Comparison of ENCODE assay signal across 14 cellular contexts in genomic region chr5:177452688-177453638, GRCh38. TPM values are rescaled to one million over a fixed set of nuclear protein-coding genes. Genes with fewer than 3 reads are reported as not detected.
DNase-seq lines count a peak whose midpoint lies in the region; ATAC-seq, FAIRE-seq and TF ChIP-seq lines count a peak whose summit lies in the region.
"Had no signal": no experiment of that assay in that cellular context is flagged by ENCODE, and none has a peak within 500 bp of the region (broad histone marks: within the 10 kb centered on the region; RNA-seq: fewer than 3 reads in every experiment).

No MANE protein-coding gene starts in this region.

- 88% methylated on average over 16 of the region's 17 CpGs for WGBS in A549 (ENCODE audit: missing lambda C conversion rate)

- BruUV-seq in Caco-2 (replicated peaks; lab: Mats Ljungman, UMichigan) = TSS peak; percentile 11

- peaks cover 5% of the 10 kb centered on the region for H4K20me1 ChIP-seq in keratinocyte (ENCODE audit: control insufficient read depth, extremely low read depth, insufficient read depth, low read length)

- peak overlapping the region; percentile 61 for H3K27ac Mint-ChIP-seq in Caco-2 (ENCODE audit: unreplicated experiment)

- H2AFZ ChIP-seq in keratinocyte (ENCODE audit: control insufficient read depth, low read length) = no peak overlapping the region

- intact Hi-C loops in Caco-2 (cut with micrococcal nuclease; ENCODE audit: unreplicated experiment) = no loop called here

- no peak for TF ChIP-seq CTCF in A549 (IDR thresholded peaks at IDR 0.05)
- no peak for TF ChIP-seq CTCF in Caco-2 (IDR thresholded peaks at IDR 0.05; ENCODE audit: insufficient read depth in 1 of 2, low read depth in 1 of 2, low read length in 1 of 2, severe bottlenecking in 1 of 2, unreplicated experiment in 1 of 2)
- peak; percentile 26; the same call in 1 of the 2 replicates for TF ChIP-seq CTCF in VCaP (conservative IDR thresholded peaks at IDR 0.05)
- TF ChIP-seq CTCF in keratinocyte (optimal IDR thresholded peaks at IDR 0.05 in 1 of 3, IDR thresholded peaks at IDR 0.05 in 1 of 3, conservative IDR thresholded peaks at IDR 0.05 in 1 of 3; ENCODE audit: extremely low read depth in 1 of 3, insufficient read depth in 2 of 3, low read length in 3 of 3) = peak in 2 of 3 experiments; percentile 21 to 32

- TF ChIP-seq RAD21 in A549 (conservative IDR thresholded peaks at IDR 0.05 in 1 of 2, IDR thresholded peaks at IDR 0.05 in 1 of 2) = no peak

- H3K79me2 ChIP-seq in keratinocyte (ENCODE audit: control insufficient read depth, insufficient read depth, low read length) = no peaks in the 10 kb centered on the region

- peaks cover 58% of the 10 kb centered on the region for H3K36me3 Mint-ChIP-seq in Caco-2 (ENCODE audit: insufficient read depth, unreplicated experiment)

- H3K4me1 ChIP-seq in A549 (peaks cover 23% of the 10 kb centered on the region), Caco-2 (peaks cover 7% of the 10 kb centered on the region; the same call in 1 of the 2 replicates), keratinocyte (ENCODE audit: control insufficient read depth, extremely low read depth, insufficient read depth, low read length) (peaks cover 32% of the 10 kb centered on the region)

- no peaks in the 10 kb centered on the region for H3K9me1 ChIP-seq in keratinocyte (ENCODE audit: control insufficient read depth, extremely low read depth, insufficient read depth, low read length)

- H3K9ac ChIP-seq in keratinocyte (ENCODE audit: control insufficient read depth, extremely low read depth, insufficient read depth, low read length) = no peak overlapping the region

- no peak for TF ChIP-seq EP300 in A549 (IDR thresholded peaks at IDR 0.05)

- H3K27me3 ChIP-seq in Caco-2 (replicated peaks; ENCODE audit: control insufficient read depth, insufficient read depth, low read length) (no peaks in the 10 kb centered on the region), keratinocyte (ENCODE audit: control insufficient read depth, extremely low read depth, insufficient read depth, low read length) (no peaks in the 10 kb centered on the region)
- H3K27me3 ChIP-seq: ascending aorta had no signal

- peaks cover 7% of the 10 kb centered on the region for H3K4me1 Mint-ChIP-seq in Caco-2 (ENCODE audit: low read depth, unreplicated experiment)

- POLR2A ChIA-PET in A549 (lab: Yijun Ruan, JAX) = interaction anchor here (4.0 kb wide), 1 partner anchor 50 kb away, joined by 35 read pairs; no protein-coding TSS in a partner anchor
- POLR2A ChIA-PET in Caco-2 (lab: Charles Lee) = interaction anchor here (0.8 kb wide), 1 partner anchor 10 kb away, joined by 3 read pairs; no protein-coding TSS in a partner anchor

- H3K4me3 ChIP-seq in A549 (no peak overlapping the region), Caco-2 (ENCODE audit: low read depth, low read length) (no peak overlapping the region), keratinocyte (ENCODE audit: control insufficient read depth in 2 of 3, extremely low read depth in 1 of 3, insufficient read depth in 2 of 3, low read depth in 1 of 3, low read length in 3 of 3) (no peak overlapping the region)
- H3K4me3 ChIP-seq: mucosa of descending colon had no signal

- CTCF ChIA-PET in A549 (lab: Yijun Ruan, JAX) (interaction anchor here (1.3 to 25.5 kb wide), 12 partner anchors 11 to 339 kb away, joined by 3 to 871 read pairs (median 35); partner anchors contain the start of genes DBN1, F12, GRK6 and PDLIM7), Caco-2 (lab: Charles Lee) (interaction anchor here (0.6 to 6.5 kb wide), 6 partner anchors 28 to 143 kb away, joined by 3 to 110 read pairs (median 8); partner anchors contain the start of gene PDLIM7)

- dilution Hi-C loops in keratinocyte (cut with MboI; ENCODE audit: extremely low pct_ligation_motif_present, low sequenced_read_pairs) = no loop called here

- H3K27me3 Mint-ChIP-seq in Caco-2 (ENCODE audit: insufficient read depth, unreplicated experiment) = no peaks in the 10 kb centered on the region

- no peaks in the 10 kb centered on the region; the same call in 1 of the 2 replicates for H3K36me3 ChIP-seq in Caco-2 (ENCODE audit: control insufficient read depth, insufficient read depth, low read length)
- H3K36me3 ChIP-seq in keratinocyte (ENCODE audit: control insufficient read depth in 2 of 2, extremely low read depth in 1 of 2, insufficient read depth in 2 of 2, low read length in 2 of 2) = peaks cover 6 to 8% of the 10 kb centered on the region in 2 experiments

- DNase-seq in A549 (ENCODE audit: low read depth in 1 of 2, low spot score in 1 of 2) (no peak), Caco-2 (no peak), keratinocyte (ENCODE audit: low read depth, low spot score) (no peak), SW 1271 (lab: John Stamatoyannopoulos, UW) (no peak)
- DNase-seq: foreskin melanocyte; stimulated activated CD4-positive, alpha-beta T cell treated with anti-CD3 and anti-CD28 coated beads, Interleukin-4, amount 100 ng/mL, for 24 hours had no signal

- H3K9me3 Mint-ChIP-seq in Caco-2 (ENCODE audit: unreplicated experiment) = no peaks in the 10 kb centered on the region

- no peaks in the 10 kb centered on the region for H3K9me3 ChIP-seq in A549
- no peaks in the 10 kb centered on the region for H3K9me3 ChIP-seq in Caco-2
- H3K9me3 ChIP-seq in keratinocyte (ENCODE audit: control insufficient read depth, low read depth, low read length) = no peaks in the 10 kb centered on the region
- H3K9me3 ChIP-seq: ascending aorta, mucosa of descending colon had no signal

- no peak overlapping the region for H3K27ac ChIP-seq in A549
- peak overlapping the region; percentile 99 for H3K27ac ChIP-seq in VCaP
- no peak overlapping the region for H3K27ac ChIP-seq in keratinocyte (ENCODE audit: control insufficient read depth, insufficient read depth, low read length)

- no peak for TF ChIP-seq POLR2A in A549 (IDR thresholded peaks at IDR 0.05; ENCODE audit: low read length)

- no peak overlapping the region for H3K4me2 ChIP-seq in A549
- H3K4me2 ChIP-seq in keratinocyte (ENCODE audit: control insufficient read depth, extremely low read depth, insufficient read depth, low read depth, low read length) = no peak overlapping the region

- ATAC-seq in A549 (no peak), HG02852 (IDR thresholded peaks at IDR 0.05; ENCODE audit: unreplicated experiment) (no peak), HG03135 (IDR thresholded peaks at IDR 0.05; ENCODE audit: unreplicated experiment) (no peak), HG02870 (IDR thresholded peaks at IDR 0.05; ENCODE audit: unreplicated experiment) (no peak)
- ATAC-seq: activated CD4-positive, CD25-positive, alpha-beta regulatory T cell treated with anti-CD3 and anti-CD28 coated beads, Interleukin-2, amount 50 U/mL, for 24 hours; mucosa of descending colon had no signal

- FAIRE-seq in A549 (lab: Jason Lieb, UNC) (no peak), keratinocyte (lab: Jason Lieb, UNC) (peak; percentile 13)

- H3K4me3 Mint-ChIP-seq in Caco-2 (ENCODE audit: unreplicated experiment) = peak overlapping the region; percentile 77

RNA-seq across cellular contexts. Expression of gene PRR7, which starts 6.3 kb away (rescaled TPM):
- polyA plus RNA-seq in A549 (2011; rRNA removed) (1.8 and 2.2 TPM in 2 replicates), A549 (2017; fragmentation: RNase III; extraction: RNeasy Plus Mini Kit Qiagen cat#74134 plus additional on column Dnase treatment) (11.0 to 12.1 TPM (median 11.2 TPM) in 3 replicates), keratinocyte (1.1 to 4.7 TPM (median 4.3 TPM) in 3 replicates)
- polyA plus RNA-seq in A549 (2012; cell fraction: cytosol; rRNA removed) = 25.9 and 43.4 TPM in 2 replicates
- 39.8 and 85.8 TPM in 2 replicates for polyA plus RNA-seq in A549 (2012; cell fraction: nucleus; rRNA removed)
- 0.58 and 0.95 TPM in 2 replicates for polyA minus RNA-seq in A549 (2011; rRNA and poly(A)+ RNA removed)
- total RNA-seq in Caco-2 (2022) = 4.7 and 5.7 TPM in 2 replicates
- 0.69 TPM for polyA plus RNA-seq in keratinocyte (2011; ENCODE audit: low read depth)
- 2.2 and 14.0 TPM in 2 replicates for polyA plus RNA-seq in keratinocyte (2011; cell fraction: cytosol; rRNA removed)
- polyA plus RNA-seq in keratinocyte (2011; cell fraction: nucleus; rRNA removed) = 2.8 and 7.2 TPM in 2 replicates
- 2.0 and 7.7 TPM in 2 replicates for polyA plus RNA-seq in keratinocyte (2012; ENCODE audit: low replicate concordance)
- 0.32 to 2.3 TPM (median 0.40 TPM) in 3 replicates for polyA minus RNA-seq in keratinocyte
- 14.4 TPM for polyA minus RNA-seq in keratinocyte (2011; cell fraction: cytosol; rRNA and poly(A)+ RNA removed)
- 2.2 and 3.4 TPM in 2 replicates for polyA minus RNA-seq in keratinocyte (2011; cell fraction: nucleus; rRNA and poly(A)+ RNA removed)

RNA-seq across cellular contexts. Expression of gene DBN1, which starts 20.5 kb away (rescaled TPM):
- polyA plus RNA-seq in A549 (2011; rRNA removed) (32.6 and 47.7 TPM in 2 replicates), A549 (2017; fragmentation: RNase III; extraction: RNeasy Plus Mini Kit Qiagen cat#74134 plus additional on column Dnase treatment) (92.4 to 118 TPM (median 107 TPM) in 3 replicates), keratinocyte (57.2 to 73.4 TPM (median 59.4 TPM) in 3 replicates)
- 33.1 and 34.4 TPM in 2 replicates for polyA plus RNA-seq in A549 (2012; cell fraction: cytosol; rRNA removed)
- 374 and 488 TPM in 2 replicates for polyA plus RNA-seq in A549 (2012; cell fraction: nucleus; rRNA removed)
- 50.2 and 52.4 TPM in 2 replicates for polyA minus RNA-seq in A549 (2011; rRNA and poly(A)+ RNA removed)
- 139 and 144 TPM in 2 replicates for total RNA-seq in Caco-2 (2022)
- 72.5 TPM for polyA plus RNA-seq in keratinocyte (2011; ENCODE audit: low read depth)
- polyA plus RNA-seq in keratinocyte (2011; cell fraction: cytosol; rRNA removed) = 22.6 and 62.3 TPM in 2 replicates
- 107 and 138 TPM in 2 replicates for polyA plus RNA-seq in keratinocyte (2011; cell fraction: nucleus; rRNA removed)
- 24.6 and 97.5 TPM in 2 replicates for polyA plus RNA-seq in keratinocyte (2012; ENCODE audit: low replicate concordance)
- polyA minus RNA-seq in keratinocyte = 54.7 to 116 TPM (median 75.6 TPM) in 3 replicates
- 127 TPM for polyA minus RNA-seq in keratinocyte (2011; cell fraction: cytosol; rRNA and poly(A)+ RNA removed)
- 50.9 and 67.5 TPM in 2 replicates for polyA minus RNA-seq in keratinocyte (2011; cell fraction: nucleus; rRNA and poly(A)+ RNA removed)

RNA-seq across cellular contexts. Expression of gene GRK6, which starts 26.5 kb away (rescaled TPM):
- polyA plus RNA-seq in A549 (2011; rRNA removed) (16.5 and 20.1 TPM in 2 replicates), A549 (2017; fragmentation: RNase III; extraction: RNeasy Plus Mini Kit Qiagen cat#74134 plus additional on column Dnase treatment) (26.3 to 28.8 TPM (median 26.8 TPM) in 3 replicates), keratinocyte (23.4 to 38.5 TPM (median 29.9 TPM) in 3 replicates)
- 37.0 and 37.1 TPM in 2 replicates for polyA plus RNA-seq in A549 (2012; cell fraction: cytosol; rRNA removed)
- polyA plus RNA-seq in A549 (2012; cell fraction: nucleus; rRNA removed) = 34.5 and 40.9 TPM in 2 replicates
- 21.1 and 30.2 TPM in 2 replicates for polyA minus RNA-seq in A549 (2011; rRNA and poly(A)+ RNA removed)
- 64.4 and 71.9 TPM in 2 replicates for total RNA-seq in Caco-2 (2022)
- 8.5 TPM for polyA plus RNA-seq in keratinocyte (2011; ENCODE audit: low read depth)
- polyA plus RNA-seq in keratinocyte (2011; cell fraction: cytosol; rRNA removed) = 17.7 and 37.1 TPM in 2 replicates
- polyA plus RNA-seq in keratinocyte (2011; cell fraction: nucleus; rRNA removed) = 20.6 and 22.3 TPM in 2 replicates
- polyA plus RNA-seq in keratinocyte (2012; ENCODE audit: low replicate concordance) = 12.6 and 45.5 TPM in 2 replicates
- polyA minus RNA-seq in keratinocyte = 20.8 to 36.8 TPM (median 32.9 TPM) in 3 replicates
- polyA minus RNA-seq in keratinocyte (2011; cell fraction: cytosol; rRNA and poly(A)+ RNA removed) = 50.6 TPM
- polyA minus RNA-seq in keratinocyte (2011; cell fraction: nucleus; rRNA and poly(A)+ RNA removed) = 13.2 and 19.5 TPM in 2 replicates

RNA-seq across cellular contexts. Expression of gene F12, which starts 43.6 kb away (rescaled TPM):
- 5.3 TPM in 2 replicates for polyA plus RNA-seq in A549 (2011; rRNA removed)
- 18.4 and 25.5 TPM in 2 replicates for polyA plus RNA-seq in A549 (2012; cell fraction: cytosol; rRNA removed)
- polyA plus RNA-seq in A549 (2012; cell fraction: nucleus; rRNA removed) = 16.0 and 36.1 TPM in 2 replicates
- polyA plus RNA-seq in A549 (2017; fragmentation: RNase III; extraction: RNeasy Plus Mini Kit Qiagen cat#74134 plus additional on column Dnase treatment) = 14.3 to 15.5 TPM (median 14.5 TPM) in 3 replicates
- polyA minus RNA-seq in A549 (2011; rRNA and poly(A)+ RNA removed) = 2.2 and 2.8 TPM in 2 replicates
- 13.3 and 14.0 TPM in 2 replicates for total RNA-seq in Caco-2 (2022)
- polyA plus RNA-seq in keratinocyte = 6.0 to 11.2 TPM (median 7.7 TPM) in 3 replicates
- 2.1 TPM for polyA plus RNA-seq in keratinocyte (2011; ENCODE audit: low read depth)
- 6.1 and 18.8 TPM in 2 replicates for polyA plus RNA-seq in keratinocyte (2011; cell fraction: cytosol; rRNA removed)
- 5.3 and 8.8 TPM in 2 replicates for polyA plus RNA-seq in keratinocyte (2011; cell fraction: nucleus; rRNA removed)
- polyA plus RNA-seq in keratinocyte (2012; ENCODE audit: low replicate concordance) = 13.5 and 15.7 TPM in 2 replicates
- 2.7 to 6.3 TPM (median 2.9 TPM) in 3 replicates for polyA minus RNA-seq in keratinocyte
- 20.7 TPM for polyA minus RNA-seq in keratinocyte (2011; cell fraction: cytosol; rRNA and poly(A)+ RNA removed)
- polyA minus RNA-seq in keratinocyte (2011; cell fraction: nucleus; rRNA and poly(A)+ RNA removed) = 3.8 and 4.1 TPM in 2 replicates
- total RNA-seq: ascending aorta, urinary bladder had no signal

RNA-seq across cellular contexts. Expression of gene PDLIM7, which starts 44.4 kb away (rescaled TPM):
- 26.1 and 30.7 TPM in 2 replicates for polyA plus RNA-seq in A549 (2011; rRNA removed)
- polyA plus RNA-seq in A549 (2012; cell fraction: cytosol; rRNA removed) = 91.5 and 139 TPM in 2 replicates
- 252 and 329 TPM in 2 replicates for polyA plus RNA-seq in A549 (2012; cell fraction: nucleus; rRNA removed)
- polyA plus RNA-seq in A549 (2017; fragmentation: RNase III; extraction: RNeasy Plus Mini Kit Qiagen cat#74134 plus additional on column Dnase treatment) = 120 to 141 TPM (median 124 TPM) in 3 replicates
- 22.0 and 27.9 TPM in 2 replicates for polyA minus RNA-seq in A549 (2011; rRNA and poly(A)+ RNA removed)
- 49.1 and 56.8 TPM in 2 replicates for total RNA-seq in Caco-2 (2022)
- 48.5 to 83.6 TPM (median 60.5 TPM) in 3 replicates for polyA plus RNA-seq in keratinocyte
- 23.4 TPM for polyA plus RNA-seq in keratinocyte (2011; ENCODE audit: low read depth)
- polyA plus RNA-seq in keratinocyte (2011; cell fraction: cytosol; rRNA removed) = 33.0 and 72.1 TPM in 2 replicates
- polyA plus RNA-seq in keratinocyte (2011; cell fraction: nucleus; rRNA removed) = 124 and 193 TPM in 2 replicates
- polyA plus RNA-seq in keratinocyte (2012; ENCODE audit: low replicate concordance) = 35.6 and 111 TPM in 2 replicates
- polyA minus RNA-seq in keratinocyte = 39.5 to 63.3 TPM (median 44.1 TPM) in 3 replicates
- polyA minus RNA-seq in keratinocyte (2011; cell fraction: cytosol; rRNA and poly(A)+ RNA removed) = 84.2 TPM
- polyA minus RNA-seq in keratinocyte (2011; cell fraction: nucleus; rRNA and poly(A)+ RNA removed) = 61.5 and 66.3 TPM in 2 replicates

Comparison
In these comparisons a context has a peak if more than half of its experiments do, and no peak if none do; other contexts are left out.
1. CTCF ChIP-seq: peak in VCaP (single experiment) and keratinocyte (2 of 3); none in A549 (single experiment) and Caco-2 (0 of 2).